11 cellular contexts compared by ENCODE assay signal in the genomic region with DNA sequence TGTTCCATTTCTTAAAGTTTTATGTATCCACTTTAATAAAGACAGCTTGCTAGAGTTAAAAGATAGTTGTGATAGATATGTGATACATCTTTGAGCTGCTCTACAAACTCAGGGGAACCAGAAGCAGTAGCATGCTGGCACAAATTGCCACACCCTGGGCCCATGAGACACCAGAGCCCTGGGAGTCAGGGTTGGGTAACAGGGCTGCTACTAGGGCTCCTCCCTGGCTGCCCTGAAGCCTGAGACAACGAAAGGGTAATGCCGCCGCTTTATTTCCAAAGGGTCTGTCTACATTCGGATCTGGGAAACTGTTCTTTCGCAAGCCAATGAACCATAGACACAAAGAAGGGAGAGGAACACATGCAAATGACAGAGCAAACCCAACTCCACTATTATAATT. TPM values are rescaled to one million over a fixed set of nuclear protein-coding genes. Genes with fewer than 3 reads are reported as not detected.
DNase-seq lines count a peak whose midpoint lies in the region; ATAC-seq and TF ChIP-seq lines count a peak whose summit lies in the region.
"Had no signal": no experiment of that assay in that cellular context is flagged by ENCODE, and none has a peak within 500 bp of the region (broad histone marks: within the 10 kb centered on the region; RNA-seq: fewer than 3 reads in every experiment).

No MANE protein-coding gene starts in this region.

- H3K9me3 ChIP-seq in GM23248 (ENCODE audit: low read depth) (no peaks in the 10 kb centered on the region), endocrine pancreas (ENCODE audit: control insufficient read depth, low read length) (no peaks in the 10 kb centered on the region), psoas muscle (no peaks in the 10 kb centered on the region), MM.1S (replicated peaks; ENCODE audit: insufficient read depth, low read length) (no peaks in the 10 kb centered on the region), WERI-Rb-1 (ENCODE audit: severe bottlenecking) (no peaks in the 10 kb centered on the region)
- H3K9me3 ChIP-seq: heart right ventricle, thoracic aorta had no signal

- H3K27ac ChIP-seq in GM23248 (no peak overlapping the region), psoas muscle (peak overlapping the region; percentile 87), MM.1S (ENCODE audit: low read length) (no peak overlapping the region), WERI-Rb-1 (no peak overlapping the region)
- H3K27ac ChIP-seq: heart right ventricle, thoracic aorta had no signal

- H3K79me2 ChIP-seq in GM23248 (ENCODE audit: insufficient read depth) (no peaks in the 10 kb centered on the region), MM.1S (ENCODE audit: low read length) (no peaks in the 10 kb centered on the region)

- intact Hi-C loops in psoas muscle (cut with DNase I), result loop anchor here (2.0 to 5.0 kb wide), 3 partner anchors 28 to 47 kb away; no protein-coding TSS in a partner anchor

- H3K4me1 ChIP-seq in GM23248 (ENCODE audit: insufficient read depth), result no peaks in the 10 kb centered on the region
- peaks cover 32% of the 10 kb centered on the region for H3K4me1 ChIP-seq in endocrine pancreas (ENCODE audit: control insufficient read depth, insufficient read depth, low read length)
- H3K4me1 ChIP-seq in psoas muscle, result peaks cover 46% of the 10 kb centered on the region
- peaks cover 13% of the 10 kb centered on the region for H3K4me1 ChIP-seq in MM.1S (ENCODE audit: low read length)

- H2AFZ ChIP-seq in GM23248 (no peak overlapping the region), MM.1S (ENCODE audit: low read length) (no peak overlapping the region)

- no peaks in the 10 kb centered on the region for H3K36me3 ChIP-seq in GM23248 (ENCODE audit: low read depth)
- no peaks in the 10 kb centered on the region for H3K36me3 ChIP-seq in endocrine pancreas (ENCODE audit: control insufficient read depth, insufficient read depth, low read length)
- no peaks in the 10 kb centered on the region for H3K36me3 ChIP-seq in psoas muscle (ENCODE audit: insufficient read depth in 1 of 2, low read depth in 1 of 2)
- H3K36me3 ChIP-seq in MM.1S (replicated peaks; ENCODE audit: insufficient read depth, low read length), result no peaks in the 10 kb centered on the region
- no peaks in the 10 kb centered on the region for H3K36me3 ChIP-seq in WERI-Rb-1
- H3K36me3 ChIP-seq: heart right ventricle, thoracic aorta had no signal

- H3K4me3 ChIP-seq in GM23248 (no peak overlapping the region), endocrine pancreas (ENCODE audit: control insufficient read depth, insufficient read depth, low read length) (no peak overlapping the region), psoas muscle (no peak overlapping the region), MM.1S (ENCODE audit: low read length) (no peak overlapping the region), WERI-Rb-1 (ENCODE audit: low read depth, low read length) (no peak overlapping the region)
- H3K4me3 ChIP-seq: heart right ventricle, thoracic aorta had no signal

- ATAC-seq in psoas muscle (peak; percentile 74 to 89 (median 84)), HG03280 (IDR thresholded peaks at IDR 0.05; ENCODE audit: unreplicated experiment) (no peak)
- ATAC-seq: CD8-positive, alpha-beta T cell had no signal

- H3K9ac ChIP-seq in GM23248 (no peak overlapping the region), endocrine pancreas (ENCODE audit: control insufficient read depth, insufficient read depth, low read length) (peak overlapping the region; percentile 31), MM.1S (ENCODE audit: low read length) (no peak overlapping the region)

- DNase-seq in GM23248, result peak; percentile 29
- peak; percentile 82 for DNase-seq in NOMO-1 treated with DMSO at 0.1 percent for 48 hours (lab: John Stamatoyannopoulos, UW; ENCODE audit: unreplicated experiment)
- peak; percentile 28 to 81 for DNase-seq in psoas muscle
- no peak for DNase-seq in MM.1S
- DNase-seq in stimulated activated CD4-positive, alpha-beta T cell treated with anti-CD3 and anti-CD28 coated beads, Interleukin-15, amount 100 ng/mL, for 24 hours, result no peak
- no peak for DNase-seq in WERI-Rb-1

- TF ChIP-seq CTCF in psoas muscle (IDR thresholded peaks at IDR 0.05) (no peak), MM.1S (IDR thresholded peaks at IDR 0.05; ENCODE audit: low read length) (no peak), WERI-Rb-1 (IDR thresholded peaks at IDR 0.05; ENCODE audit: low read depth, low read length) (no peak)

- H4K20me1 ChIP-seq in GM23248 (ENCODE audit: insufficient read depth), result no peaks in the 10 kb centered on the region
- H4K20me1 ChIP-seq in MM.1S (ENCODE audit: insufficient read depth, low read length), result no peaks in the 10 kb centered on the region

- H3K4me2 ChIP-seq in GM23248 (ENCODE audit: unreplicated experiment) (no peak overlapping the region), MM.1S (ENCODE audit: low read depth, low read length) (no peak overlapping the region)

- 89 to 94% methylated on average over 5 of the region's 5 CpGs for WGBS in GM23248 (ENCODE audit: low coverage in 1 of 2, low lambda C conversion rate in 2 of 2, missing lambda C conversion rate in 2 of 2), 2 experiments
- 60 to 89% (median 68%) methylated on average over 5 of the region's 5 CpGs for WGBS in psoas muscle, 3 donors

- in situ Hi-C loops in GM23248 (cut with MboI), result no loop called here

- H3F3A ChIP-seq in GM23248 (ENCODE audit: insufficient read depth) (0 out of 2 replicates have a peak, but pooled peaks cover 3% of the 10 kb centered on the region), MM.1S (ENCODE audit: insufficient read depth, low read length) (no peaks in the 10 kb centered on the region)

- H3K27me3 ChIP-seq in GM23248 (replicated peaks; ENCODE audit: insufficient read depth) (no peaks in the 10 kb centered on the region), endocrine pancreas (ENCODE audit: control insufficient read depth, insufficient read depth, low read length) (no peaks in the 10 kb centered on the region), psoas muscle (ENCODE audit: insufficient read depth in 3 of 3, low read length in 2 of 3) (no peaks in the 10 kb centered on the region), MM.1S (replicated peaks; ENCODE audit: insufficient read depth, low read length) (no peaks in the 10 kb centered on the region), WERI-Rb-1 (ENCODE audit: insufficient read depth, low read depth, severe bottlenecking) (no peaks in the 10 kb centered on the region)

- no peaks in the 10 kb centered on the region for H3K9me2 ChIP-seq in GM23248 (ENCODE audit: insufficient read depth)
- H3K9me2 ChIP-seq in MM.1S (replicated peaks; ENCODE audit: insufficient read depth, low read length), result no peaks in the 10 kb centered on the region

RNA-seq across cellular contexts. Expression of gene PTPN3, which starts 29.2 kb away (rescaled TPM):
- 0.51 and 1.3 TPM in 2 replicates for total RNA-seq in GM23248 (2014; rRNA removed; shearing (Covaris generic))
- polyA plus RNA-seq in GM23248 (2016; fragmentation: Nextera tagmentation; extraction: Ambion mirVana) (0.86 and 0.90 TPM in 2 replicates), psoas muscle (100 to 1,000 TPM in 1 of 3 donors, 10 to 100 TPM in 2; 14.2 to 130 (median 72.4) TPM)
- total RNA-seq in psoas muscle, result 10 to 100 TPM in 3 of 4 donors, 1 to 10 TPM in 1; 8.8 to 80.2 (median 43.4) TPM
- total RNA-seq: CD8-positive, alpha-beta T cell had no signal

Comparison
In these comparisons a context has a peak if more than half of its experiments do, and no peak if none do; other contexts are left out.
1. DNase-seq: peak in GM23248 (single experiment), NOMO-1 treated with DMSO at 0.1 percent for 48 hours (single experiment) and psoas muscle (2 of 2); none in MM.1S (single experiment), stimulated activated CD4-positive, alpha-beta T cell treated with anti-CD3 and anti-CD28 coated beads, Interleukin-15, amount 100 ng/mL, for 24 hours (single experiment) and WERI-Rb-1 (single experiment).